Comparison of ENCODE assay signal across 35 cellular contexts in the genomic region with DNA sequence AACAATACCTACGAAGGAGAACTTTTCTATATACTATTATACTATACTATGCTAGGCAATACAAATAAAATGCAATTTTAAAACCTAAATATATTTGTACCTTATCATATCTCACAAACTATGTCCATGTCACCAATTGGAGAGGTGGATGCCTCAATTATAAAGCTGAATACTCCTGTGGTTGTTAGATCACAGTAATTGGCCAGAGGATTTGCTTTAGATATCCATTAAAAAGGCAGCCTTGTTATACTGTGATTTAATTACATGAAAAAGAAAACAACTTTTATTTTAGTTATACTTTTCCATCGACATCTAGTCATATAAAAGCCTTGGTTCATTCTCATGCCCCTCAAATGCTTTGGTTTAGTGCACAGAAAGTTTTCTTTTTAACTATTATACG.
"Had no signal": no experiment of that assay in that cellular context is flagged by ENCODE, and none has a peak within 500 bp of the region (broad histone marks: within the 10 kb centered on the region; RNA-seq: fewer than 3 reads in every experiment).

No MANE protein-coding gene starts in this region.

- H3K27ac ChIP-seq: KMS-11 had no signal

- H3K9ac ChIP-seq: KMS-11 had no signal

- H3K4me2 ChIP-seq: KMS-11 had no signal

- H3K27me3 ChIP-seq: MG63 had no signal

- H3K4me3 ChIP-seq: MG63 had no signal

- DNase-seq: Karpas-422, Kasumi-1, MG63, MM.1S, MV-4-11, NCI-H1092, NCI-H1092 treated with DMSO at 0.1 percent for 48 hours, NCI-H1105, NCI-H1105 treated with DMSO at 0.1 percent for 48 hours, NCI-H1417, NCI-H1417 treated with DMSO at 0.1 percent for 48 hours, NCI-H1436 treated with DMSO at 0.1 percent for 48 hours, NCI-H146, NCI-H1694, NCI-H1694 treated with DMSO at 0.1 percent for 48 hours, NCI-H187, NCI-H187 treated with DMSO at 0.1 percent for 48 hours, NCI-H1930, NCI-H2029, NCI-H2029 treated with DMSO at 0.1 percent for 48 hours, NCI-H2081, NCI-H2081 treated with DMSO at 0.1 percent for 48 hours, NCI-H2107, NCI-H2171, NCI-H2171 treated with DMSO at 0.1 percent for 48 hours, NCI-H2227 treated with DMSO at 0.1 percent for 48 hours, NCI-H226, NCI-H345, NCI-H446, NCI-H446 treated with DMSO at 0.1 percent for 48 hours, NCI-H510A, NCI-H510A treated with DMSO at 0.1 percent for 48 hours, NCI-H524, NCI-H524 treated with DMSO at 0.1 percent for 48 hours had no signal
